Comparison of ENCODE assay signal across 8 cellular contexts in genomic region chr15:74307827-74308642, GRCh38. TPM values are rescaled to one million over a fixed set of nuclear protein-coding genes. Genes with fewer than 3 reads are reported as not detected.
DNase-seq lines count a peak whose midpoint lies in the region; ATAC-seq, FAIRE-seq and TF ChIP-seq lines count a peak whose summit lies in the region.

No MANE protein-coding gene starts in this region.

- H3K4me3 Mint-ChIP-seq in MCF 10A (ENCODE audit: unreplicated experiment) = no peak overlapping the region
- H3K4me3 Mint-ChIP-seq in stimulated activated naive B cell treated with anti-CD40 and anti-IgM and Interleukin-4, amounts not matched to agents 10 μg/mL and 1 μg/mL and 100 μg/mL, for 72 hours = no peak overlapping the region

- POLR2A ChIA-PET in MCF 10A (lab: Yijun Ruan, JAX) = interaction anchor here (1.1 kb wide), 1 partner anchor 340 kb away, joined by 4 read pairs; no protein-coding TSS in a partner anchor

- no peak overlapping the region for H3K27ac Mint-ChIP-seq in MCF 10A (ENCODE audit: low read depth, unreplicated experiment)
- H3K27ac Mint-ChIP-seq in stimulated activated naive B cell treated with anti-CD40 and anti-IgM and Interleukin-4, amounts not matched to agents 10 μg/mL and 1 μg/mL and 100 μg/mL, for 72 hours = no peak overlapping the region

- dilution Hi-C loops in keratinocyte (cut with MboI; ENCODE audit: extremely low pct_ligation_motif_present, low sequenced_read_pairs) = no loop called here

- DNase-seq in DMS79 treated with DMSO at 0.1 percent for 48 hours (lab: John Stamatoyannopoulos, UW) (peak; percentile 38), HuH-7.5 (ENCODE audit: low spot score) (peak; percentile 85), MCF 10A (ENCODE audit: unreplicated experiment) (peak; percentile 77), keratinocyte (ENCODE audit: low read depth, low spot score) (no peak)
- peak; percentile 26 for DNase-seq in stimulated activated naive B cell treated with anti-CD40 and anti-IgM and Interleukin-4, amounts not matched to agents 10 μg/mL and 1 μg/mL and 100 μg/mL, for 72 hours
- no peak for DNase-seq in activated CD8-positive, alpha-beta memory T cell treated with anti-CD3 and anti-CD28 coated beads, Interleukin-2, amount 50 U/mL, for 48 hours

- H3K27ac ChIP-seq in OCI-LY3 (ENCODE audit: low read length) = no peak overlapping the region
- no peak overlapping the region for H3K27ac ChIP-seq in keratinocyte (ENCODE audit: control insufficient read depth, insufficient read depth, low read length)

- H3K36me3 ChIP-seq in OCI-LY3 (replicated peaks; ENCODE audit: low read depth, low read length) (no peaks in the 10 kb centered on the region), keratinocyte (ENCODE audit: control insufficient read depth in 2 of 2, extremely low read depth in 1 of 2, insufficient read depth in 2 of 2, low read length in 2 of 2) (no peaks in the 10 kb centered on the region)

- no peaks in the 10 kb centered on the region for H3K9me3 Mint-ChIP-seq in MCF 10A (ENCODE audit: unreplicated experiment)
- H3K9me3 Mint-ChIP-seq in stimulated activated naive B cell treated with anti-CD40 and anti-IgM and Interleukin-4, amounts not matched to agents 10 μg/mL and 1 μg/mL and 100 μg/mL, for 72 hours = no peaks in the 10 kb centered on the region

- peak; percentile 83 to 90 for ATAC-seq in stimulated activated naive B cell treated with anti-CD40 and anti-IgM and Interleukin-4, amounts not matched to agents 10 μg/mL and 1 μg/mL and 100 μg/mL, for 72 hours (replicated peaks)
- ATAC-seq in HG02870 (IDR thresholded peaks at IDR 0.05; ENCODE audit: unreplicated experiment) = no peak

- H2AFZ ChIP-seq in OCI-LY3 (ENCODE audit: low read depth, low read length) (no peak overlapping the region), keratinocyte (ENCODE audit: control insufficient read depth, low read length) (no peak overlapping the region)

- no peaks in the 10 kb centered on the region for H3K9me1 ChIP-seq in keratinocyte (ENCODE audit: control insufficient read depth, extremely low read depth, insufficient read depth, low read length)

- H3K27me3 ChIP-seq in OCI-LY3 (ENCODE audit: low read depth, low read length) (peaks cover 34% of the 10 kb centered on the region), keratinocyte (ENCODE audit: control insufficient read depth, extremely low read depth, insufficient read depth, low read length) (peaks cover 64% of the 10 kb centered on the region)

- H3K4me1 Mint-ChIP-seq in MCF 10A (ENCODE audit: insufficient read depth, unreplicated experiment) = peaks cover 5% of the 10 kb centered on the region
- no peaks in the 10 kb centered on the region for H3K4me1 Mint-ChIP-seq in stimulated activated naive B cell treated with anti-CD40 and anti-IgM and Interleukin-4, amounts not matched to agents 10 μg/mL and 1 μg/mL and 100 μg/mL, for 72 hours

- peaks cover 60% of the 10 kb centered on the region for H3K27me3 Mint-ChIP-seq in MCF 10A (ENCODE audit: insufficient read depth, unreplicated experiment)
- peaks cover 70 to 72% of the 10 kb centered on the region in 2 donors for H3K27me3 Mint-ChIP-seq in stimulated activated naive B cell treated with anti-CD40 and anti-IgM and Interleukin-4, amounts not matched to agents 10 μg/mL and 1 μg/mL and 100 μg/mL, for 72 hours

- H3K79me2 ChIP-seq in OCI-LY3 (ENCODE audit: low read length) = no peaks in the 10 kb centered on the region
- no peaks in the 10 kb centered on the region for H3K79me2 ChIP-seq in keratinocyte (ENCODE audit: control insufficient read depth, insufficient read depth, low read length)

- no TSS peak for BruUV-seq in MCF 10A (replicated peaks; lab: Mats Ljungman, UMichigan)

- H3K4me2 ChIP-seq in OCI-LY3 (ENCODE audit: low read length) (peak overlapping the region; percentile 43), keratinocyte (ENCODE audit: control insufficient read depth, extremely low read depth, insufficient read depth, low read depth, low read length) (no peak overlapping the region)

- FAIRE-seq in keratinocyte (lab: Jason Lieb, UNC) = peak; percentile 57

- intact Hi-C loops in MCF 10A (cut with micrococcal nuclease) = loop anchor here (1.0 to 2.0 kb wide), 2 partner anchors 181 to 335 kb away; no protein-coding TSS in a partner anchor

- no peaks in the 10 kb centered on the region for H3K9me3 ChIP-seq in OCI-LY3 (ENCODE audit: insufficient read depth, low read length)
- no peaks in the 10 kb centered on the region for H3K9me3 ChIP-seq in keratinocyte (ENCODE audit: control insufficient read depth, low read depth, low read length)

- H4K20me1 ChIP-seq in OCI-LY3 (ENCODE audit: insufficient read depth, low read length) (no peaks in the 10 kb centered on the region), keratinocyte (ENCODE audit: control insufficient read depth, extremely low read depth, insufficient read depth, low read length) (peaks cover 6% of the 10 kb centered on the region)

- TF ChIP-seq CTCF in OCI-LY3 (IDR thresholded peaks at IDR 0.05; ENCODE audit: low read depth, low read length) (peak; percentile 85), MCF 10A (IDR thresholded peaks at IDR 0.05; ENCODE audit: unreplicated experiment) (peak; percentile 73), keratinocyte (optimal IDR thresholded peaks at IDR 0.05 in 1 of 3, IDR thresholded peaks at IDR 0.05 in 1 of 3, conservative IDR thresholded peaks at IDR 0.05 in 1 of 3; ENCODE audit: extremely low read depth in 1 of 3, insufficient read depth in 2 of 3, low read length in 3 of 3) (peak; percentile 80 to 90 (median 87))

- CTCF ChIA-PET in MCF 10A (lab: Yijun Ruan, JAX) = interaction anchor here (0.6 to 7.9 kb wide), 36 partner anchors 10 to 967 kb away, joined by 3 to 107 read pairs (median 4); partner anchors contain the start of gene ISLR2

- H3K4me3 ChIP-seq in OCI-LY3 (ENCODE audit: low read length) = no peak overlapping the region
- no peak overlapping the region for H3K4me3 ChIP-seq in keratinocyte (ENCODE audit: control insufficient read depth in 2 of 3, extremely low read depth in 1 of 3, insufficient read depth in 2 of 3, low read depth in 1 of 3, low read length in 3 of 3)

- no peak overlapping the region for H3K9ac ChIP-seq in OCI-LY3 (ENCODE audit: low read length)
- no peak overlapping the region for H3K9ac ChIP-seq in keratinocyte (ENCODE audit: control insufficient read depth, extremely low read depth, insufficient read depth, low read length)

- H3K36me3 Mint-ChIP-seq in MCF 10A (ENCODE audit: insufficient read depth, unreplicated experiment) = no peaks in the 10 kb centered on the region
- H3K36me3 Mint-ChIP-seq in stimulated activated naive B cell treated with anti-CD40 and anti-IgM and Interleukin-4, amounts not matched to agents 10 μg/mL and 1 μg/mL and 100 μg/mL, for 72 hours = no peaks in the 10 kb centered on the region

- H3K4me1 ChIP-seq in OCI-LY3 (ENCODE audit: low read length) = no peaks in the 10 kb centered on the region
- H3K4me1 ChIP-seq in keratinocyte (ENCODE audit: control insufficient read depth, extremely low read depth, insufficient read depth, low read length) = no peaks in the 10 kb centered on the region

RNA-seq across cellular contexts. Expression of gene CYP11A1, which starts 59.4 kb away (rescaled TPM):
- not detected in 2 replicates for total RNA-seq in MCF 10A (2022)
- 0.27 TPM in 1 of 3 replicates, not detected in the others for polyA plus RNA-seq in keratinocyte
- not detected for polyA plus RNA-seq in keratinocyte (2011; ENCODE audit: low read depth)
- polyA plus RNA-seq in keratinocyte (2011; cell fraction: cytosol; rRNA removed) = 0.13 and 0.25 TPM in 2 replicates
- 0.22 and 0.24 TPM in 2 replicates for polyA plus RNA-seq in keratinocyte (2011; cell fraction: nucleus; rRNA removed)
- polyA plus RNA-seq in keratinocyte (2012; ENCODE audit: low replicate concordance) = not detected in 2 replicates
- polyA minus RNA-seq in keratinocyte = 0.13 TPM in 1 of 3 replicates, not detected in the others
- 2.1 TPM for polyA minus RNA-seq in keratinocyte (2011; cell fraction: cytosol; rRNA and poly(A)+ RNA removed)
- polyA minus RNA-seq in keratinocyte (2011; cell fraction: nucleus; rRNA and poly(A)+ RNA removed) = 1.2 TPM in 1 of 2 replicates, not detected in the other

Comparison
In these comparisons a context has a peak if more than half of its experiments do, and no peak if none do; other contexts are left out.
1. DNase-seq: peak in DMS79 treated with DMSO at 0.1 percent for 48 hours (single experiment), HuH-7.5 (single experiment), MCF 10A (single experiment) and stimulated activated naive B cell treated with anti-CD40 and anti-IgM and Interleukin-4, amounts not matched to agents 10 μg/mL and 1 μg/mL and 100 μg/mL, for 72 hours (single experiment); none in keratinocyte (single experiment) and activated CD8-positive, alpha-beta memory T cell treated with anti-CD3 and anti-CD28 coated beads, Interleukin-2, amount 50 U/mL, for 48 hours (single experiment).
2. Peak in every context shown above with its lines, with median percentiles within 50 percentile points of each other: CTCF ChIP-seq.